In genomic region chr2:127408807-127409099, GRCh38 we compare ENCODE assay signal across 9 cellular contexts. TPM values are rescaled to one million over a fixed set of nuclear protein-coding genes. Genes with fewer than 3 reads are reported as not detected.
DNase-seq lines count a peak whose midpoint lies in the region; ATAC-seq, FAIRE-seq and TF ChIP-seq lines count a peak whose summit lies in the region.
"Had no signal": no experiment of that assay in that cellular context is flagged by ENCODE, and none has a peak within 500 bp of the region (broad histone marks: within the 10 kb centered on the region; RNA-seq: fewer than 3 reads in every experiment).

No MANE protein-coding gene starts in this region.

- 73 to 77% methylated on average over 6 to 10 of the region's 10 CpGs for WGBS in endodermal cell (ENCODE audit: insufficient coverage in 1 of 2, insufficient read length in 1 of 2), 2 experiments
- WGBS in pancreas, 2 donors, result 86 to 89% methylated on average over 10 of the region's 10 CpGs

- H3K27ac Mint-ChIP-seq in CD4-positive, CD25-positive, alpha-beta regulatory T cell, result peak overlapping the region in 2 of 3 donors; percentile 67 to 83
- H3K27ac Mint-ChIP-seq in endodermal cell, result peak overlapping the region; percentile 81

- peak overlapping the region; percentile 47 for H3K9ac ChIP-seq in endodermal cell (ENCODE audit: extremely low read depth, low read length, poor library complexity, severe bottlenecking)

- POLR2A ChIA-PET in Panc1 (lab: Charles Lee), result no interaction called here

- no peaks in the 10 kb centered on the region for H3K36me3 ChIP-seq in CD4-positive, CD25-positive, alpha-beta regulatory T cell (ENCODE audit: control insufficient read depth, insufficient read depth, low read length)
- H3K36me3 ChIP-seq in Panc1 (ENCODE audit: control insufficient read depth, insufficient read depth, low read length) (no peaks in the 10 kb centered on the region), endodermal cell (ENCODE audit: control insufficient read depth, insufficient read depth, low read length) (no peaks in the 10 kb centered on the region), pancreas (no peaks in the 10 kb centered on the region)

- DNase-seq in CD4-positive, CD25-positive, alpha-beta regulatory T cell, result no peak
- no peak for DNase-seq in Panc1 (ENCODE audit: low read depth, low spot score)
- no peak for DNase-seq in endodermal cell
- no peak for DNase-seq in pancreas
- DNase-seq in NCI-H2227 treated with DMSO at 0.1 percent for 48 hours (lab: John Stamatoyannopoulos, UW), result no peak
- no peak for DNase-seq in activated CD8-positive, alpha-beta memory T cell treated with anti-CD3 and anti-CD28 coated beads, Interleukin-2, amount 50 U/mL, for 4 hours

- peak overlapping the region; percentile 74 to 90 (median 78) for H3K4me3 Mint-ChIP-seq in CD4-positive, CD25-positive, alpha-beta regulatory T cell
- peak overlapping the region; percentile 57 for H3K4me3 Mint-ChIP-seq in endodermal cell

- no peaks in the 10 kb centered on the region for H3K27me3 ChIP-seq in CD4-positive, CD25-positive, alpha-beta regulatory T cell (ENCODE audit: control insufficient read depth, insufficient read depth, low read length)
- H3K27me3 ChIP-seq in Panc1 (ENCODE audit: control insufficient read depth, insufficient read depth, low read length), result no peaks in the 10 kb centered on the region
- no peaks in the 10 kb centered on the region for H3K27me3 ChIP-seq in endodermal cell (ENCODE audit: control insufficient read depth, insufficient read depth, low read length, poor library complexity, severe bottlenecking)
- no peaks in the 10 kb centered on the region for H3K27me3 ChIP-seq in pancreas

- no peak overlapping the region for H3K4me3 ChIP-seq in CD4-positive, CD25-positive, alpha-beta regulatory T cell (ENCODE audit: low read depth, low read length)
- H3K4me3 ChIP-seq in Panc1 (ENCODE audit: low read depth in 2 of 2, low read length in 2 of 2) (peak overlapping the region; percentile 36 to 52), endodermal cell (ENCODE audit: low read length) (peak overlapping the region; percentile 71), pancreas (peak overlapping the region in 2 of 4 donors; percentile 55 to 57)

- peaks cover 12 to 24% (median 20%) of the 10 kb centered on the region in 4 donors for H3K4me1 Mint-ChIP-seq in CD4-positive, CD25-positive, alpha-beta regulatory T cell
- H3K4me1 Mint-ChIP-seq in endodermal cell, result peaks cover 2% of the 10 kb centered on the region

- no peaks in the 10 kb centered on the region for H3K36me3 Mint-ChIP-seq in CD4-positive, CD25-positive, alpha-beta regulatory T cell
- H3K36me3 Mint-ChIP-seq in endodermal cell (ENCODE audit: low read depth), result no peaks in the 10 kb centered on the region

- intact Hi-C loops in Panc1 (cut with micrococcal nuclease; ENCODE audit: unreplicated experiment) (no loop called here), pancreas (cut with DNase I) (no loop called here)

- TSS peak; percentile 80 for BruUV-seq in Panc1 (replicated peaks; lab: Mats Ljungman, UMichigan)

- no peak for ATAC-seq in CD4-positive, CD25-positive, alpha-beta regulatory T cell (ENCODE audit: low read depth in 2 of 2)
- ATAC-seq in Panc1 (no peak), pancreas (no peak), GM19324 (IDR thresholded peaks at IDR 0.05; ENCODE audit: low FRiP score, unreplicated experiment) (no peak), HG03460 (IDR thresholded peaks at IDR 0.05; ENCODE audit: unreplicated experiment) (no peak)

- H3K4me1 ChIP-seq in CD4-positive, CD25-positive, alpha-beta regulatory T cell (ENCODE audit: control insufficient read depth, insufficient read depth, low read length, poor library complexity, severe bottlenecking), result peaks cover 25% of the 10 kb centered on the region
- peaks cover 62% of the 10 kb centered on the region for H3K4me1 ChIP-seq in Panc1 (ENCODE audit: control insufficient read depth, insufficient read depth, low read length)
- H3K4me1 ChIP-seq in endodermal cell (ENCODE audit: control insufficient read depth, insufficient read depth, low read length), result no peaks in the 10 kb centered on the region
- peaks cover 0 to 16% (median 14%) of the 10 kb centered on the region in 3 donors for H3K4me1 ChIP-seq in pancreas

- no peak for TF ChIP-seq CTCF in Panc1 (IDR thresholded peaks at IDR 0.05)
- peak; percentile 48 for TF ChIP-seq CTCF in endodermal cell (conservative IDR thresholded peaks at IDR 0.05)
- no peak for TF ChIP-seq CTCF in pancreas (IDR thresholded peaks at IDR 0.05)

- CTCF ChIA-PET in Panc1 (lab: Charles Lee), result no interaction called here

- no peak for FAIRE-seq in pancreas (lab: Jason Lieb, UNC)

- in situ Hi-C loops in Panc1 (cut with HindIII; ENCODE audit: low pct_unique_long_range_greater_than_20kb, low sequenced_read_pairs), result no loop called here

- no peaks in the 10 kb centered on the region for H3K27me3 Mint-ChIP-seq in CD4-positive, CD25-positive, alpha-beta regulatory T cell
- H3K27me3 Mint-ChIP-seq in endodermal cell (ENCODE audit: insufficient read depth), result peaks cover 6% of the 10 kb centered on the region

- H3K9me3 ChIP-seq in CD4-positive, CD25-positive, alpha-beta regulatory T cell (ENCODE audit: control insufficient read depth in 2 of 2, low read length in 2 of 2), result peaks cover 0 to 2% of the 10 kb centered on the region in 2 experiments
- H3K9me3 ChIP-seq in Panc1 (ENCODE audit: control insufficient read depth, insufficient read depth, low read depth, low read length), result no peaks in the 10 kb centered on the region
- H3K9me3 ChIP-seq in endodermal cell (ENCODE audit: control insufficient read depth, low read length), result peaks cover 9% of the 10 kb centered on the region
- no peaks in the 10 kb centered on the region for H3K9me3 ChIP-seq in pancreas

- H3K9me3 Mint-ChIP-seq in CD4-positive, CD25-positive, alpha-beta regulatory T cell, result peaks cover 0 to 2% (median 0%) of the 10 kb centered on the region in 7 donors
- peaks cover 7% of the 10 kb centered on the region for H3K9me3 Mint-ChIP-seq in endodermal cell

- peak overlapping the region; percentile 56 for H3K27ac ChIP-seq in CD4-positive, CD25-positive, alpha-beta regulatory T cell (ENCODE audit: insufficient read depth, low read length, poor library complexity, severe bottlenecking)
- H3K27ac ChIP-seq in Panc1 (ENCODE audit: low read length) (peak overlapping the region; percentile 94), endodermal cell (ENCODE audit: low read depth, low read length) (peak overlapping the region; percentile 80), pancreas (peak overlapping the region in 3 of 4 donors; percentile 73 to 93 (median 92))

RNA-seq across cellular contexts. Expression of gene PROC, which starts 9.5 kb away (rescaled TPM):
- not detected for total RNA-seq in CD4-positive, CD25-positive, alpha-beta regulatory T cell
- under 1 TPM in 1 of 4 donors, not detected in 3; 0.35 TPM for polyA plus RNA-seq in CD4-positive, CD25-positive, alpha-beta regulatory T cell
- total RNA-seq in Panc1 (2021; ENCODE audit: unreplicated experiment) (1.1 TPM), endodermal cell (under 1 TPM; 0.46 to 0.51 TPM), pancreas (under 1 TPM in 3 of 6 donors, not detected in 3; 0.26 to 0.86 (median 0.41) TPM)
- polyA plus RNA-seq in Panc1 (2012; ENCODE audit: insufficient read length), result 3.0 TPM
- polyA plus RNA-seq in endodermal cell (2013, experiment 1 of 2), result 1.0 TPM
- polyA plus RNA-seq in endodermal cell (2013, experiment 2 of 2), result 0.66 TPM
- 1 to 10 TPM; 1.7 to 3.2 TPM for polyA plus RNA-seq in pancreas
- total RNA-seq: T-helper 1 cell treated with Interleukin-12 subunit alpha and Interleukin-12 subunit beta and Interleukin-4 antibody, amounts not matched to agents 30 ng/mL and 1 ng/mL, for 36 hours had no signal

RNA-seq across cellular contexts. Expression of gene MAP3K2, which starts 21.0 kb away (rescaled TPM):
- 95.7 TPM for total RNA-seq in CD4-positive, CD25-positive, alpha-beta regulatory T cell
- 10 to 100 TPM; 48.4 to 65.7 (median 50.5) TPM for polyA plus RNA-seq in CD4-positive, CD25-positive, alpha-beta regulatory T cell
- total RNA-seq in Panc1 (2021; ENCODE audit: unreplicated experiment) (70.6 TPM), endodermal cell (10 to 100 TPM; 27.9 to 31.6 TPM), pancreas (10 to 100 TPM; 21.0 to 37.6 (median 24.6) TPM)
- 12.9 TPM for polyA plus RNA-seq in Panc1 (2012; ENCODE audit: insufficient read length)
- 16.3 TPM for polyA plus RNA-seq in endodermal cell (2013, experiment 1 of 2)
- 15.5 TPM for polyA plus RNA-seq in endodermal cell (2013, experiment 2 of 2)
- 1 to 10 TPM; 4.2 to 6.9 TPM for polyA plus RNA-seq in pancreas
